ENCODE assay signal across 2 cellular contexts in the genomic region with DNA sequence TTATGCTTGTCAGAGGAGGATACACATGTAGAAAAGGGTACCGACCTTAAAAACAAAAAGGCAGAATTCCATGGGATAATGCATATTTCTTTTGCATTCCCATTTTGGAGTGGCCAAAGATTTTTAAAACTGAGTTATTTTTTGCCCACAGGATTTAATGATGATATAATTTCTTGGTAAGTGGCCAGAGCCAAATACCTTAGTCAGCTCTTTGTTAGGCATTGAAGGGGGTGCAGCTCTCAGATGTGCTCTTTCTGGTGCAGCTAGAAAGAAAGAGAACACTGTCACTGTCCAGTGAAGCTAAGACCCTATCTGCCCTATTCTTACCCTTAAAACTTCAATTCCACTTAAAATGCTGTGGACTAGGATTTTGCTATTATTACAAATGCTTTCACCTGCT.
TF ChIP-seq lines count a peak whose summit lies in the region.

No MANE protein-coding gene starts in this region.

TF ChIP-seq in SK-N-SH treated with all-trans-retinoic acid at 6 μM for 48 hours, 23 proteins besides CTCF, POLR2A, EP300 and RAD21:
- TF ChIP-seq ISL1 (CRISPR knock-in tag; IDR thresholded peaks at IDR 0.05) (no peak), SNAI2 (CRISPR knock-in tag; IDR thresholded peaks at IDR 0.05) (no peak), RARB (CRISPR knock-in tag; IDR thresholded peaks at IDR 0.05) (no peak), TOX (CRISPR knock-in tag; IDR thresholded peaks at IDR 0.05; ENCODE audit: borderline replicate concordance) (no peak), BACH2 (CRISPR knock-in tag; IDR thresholded peaks at IDR 0.05; ENCODE audit: borderline replicate concordance) (no peak), ESRRG (CRISPR knock-in tag; IDR thresholded peaks at IDR 0.05) (no peak), ARNTL (CRISPR knock-in tag; IDR thresholded peaks at IDR 0.05; ENCODE audit: borderline replicate concordance, low read depth) (no peak), ZNF565 (CRISPR knock-in tag; conservative IDR thresholded peaks at IDR 0.05; ENCODE audit: low read depth) (no peak), GLIS3 (CRISPR knock-in tag; IDR thresholded peaks at IDR 0.05) (no peak), ZNF70 (CRISPR knock-in tag; IDR thresholded peaks at IDR 0.05) (no peak), PPARA (CRISPR knock-in tag; IDR thresholded peaks at IDR 0.05; ENCODE audit: borderline replicate concordance) (no peak), CSDC2 (CRISPR knock-in tag; IDR thresholded peaks at IDR 0.05) (no peak), ZFP30 (CRISPR knock-in tag; IDR thresholded peaks at IDR 0.05) (no peak), ZC3H10 (CRISPR knock-in tag; IDR thresholded peaks at IDR 0.05) (no peak)
- TF ChIP-seq, protein P1, sequence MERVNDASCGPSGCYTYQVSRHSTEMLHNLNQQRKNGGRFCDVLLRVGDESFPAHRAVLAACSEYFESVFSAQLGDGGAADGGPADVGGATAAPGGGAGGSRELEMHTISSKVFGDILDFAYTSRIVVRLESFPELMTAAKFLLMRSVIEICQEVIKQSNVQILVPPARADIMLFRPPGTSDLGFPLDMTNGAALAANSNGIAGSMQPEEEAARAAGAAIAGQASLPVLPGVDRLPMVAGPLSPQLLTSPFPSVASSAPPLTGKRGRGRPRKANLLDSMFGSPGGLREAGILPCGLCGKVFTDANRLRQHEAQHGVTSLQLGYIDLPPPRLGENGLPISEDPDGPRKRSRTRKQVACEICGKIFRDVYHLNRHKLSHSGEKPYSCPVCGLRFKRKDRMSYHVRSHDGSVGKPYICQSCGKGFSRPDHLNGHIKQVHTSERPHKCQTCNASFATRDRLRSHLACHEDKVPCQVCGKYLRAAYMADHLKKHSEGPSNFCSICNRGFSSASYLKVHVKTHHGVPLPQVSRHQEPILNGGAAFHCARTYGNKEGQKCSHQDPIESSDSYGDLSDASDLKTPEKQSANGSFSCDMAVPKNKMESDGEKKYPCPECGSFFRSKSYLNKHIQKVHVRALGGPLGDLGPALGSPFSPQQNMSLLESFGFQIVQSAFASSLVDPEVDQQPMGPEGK (CRISPR knock-in tag; IDR thresholded peaks at IDR 0.05; ENCODE audit: borderline replicate concordance): no peak
- TF ChIP-seq, protein P2, sequence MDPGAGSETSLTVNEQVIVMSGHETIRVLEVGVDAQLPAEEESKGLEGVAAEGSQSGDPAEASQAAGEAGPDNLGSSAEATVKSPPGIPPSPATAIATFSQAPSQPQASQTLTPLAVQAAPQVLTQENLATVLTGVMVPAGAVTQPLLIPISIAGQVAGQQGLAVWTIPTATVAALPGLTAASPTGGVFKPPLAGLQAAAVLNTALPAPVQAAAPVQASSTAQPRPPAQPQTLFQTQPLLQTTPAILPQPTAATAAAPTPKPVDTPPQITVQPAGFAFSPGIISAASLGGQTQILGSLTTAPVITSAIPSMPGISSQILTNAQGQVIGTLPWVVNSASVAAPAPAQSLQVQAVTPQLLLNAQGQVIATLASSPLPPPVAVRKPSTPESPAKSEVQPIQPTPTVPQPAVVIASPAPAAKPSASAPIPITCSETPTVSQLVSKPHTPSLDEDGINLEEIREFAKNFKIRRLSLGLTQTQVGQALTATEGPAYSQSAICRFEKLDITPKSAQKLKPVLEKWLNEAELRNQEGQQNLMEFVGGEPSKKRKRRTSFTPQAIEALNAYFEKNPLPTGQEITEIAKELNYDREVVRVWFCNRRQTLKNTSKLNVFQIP (CRISPR knock-in tag; IDR thresholded peaks at IDR 0.05; ENCODE audit: borderline replicate concordance, low read depth): no peak
- TF ChIP-seq, protein P3, sequence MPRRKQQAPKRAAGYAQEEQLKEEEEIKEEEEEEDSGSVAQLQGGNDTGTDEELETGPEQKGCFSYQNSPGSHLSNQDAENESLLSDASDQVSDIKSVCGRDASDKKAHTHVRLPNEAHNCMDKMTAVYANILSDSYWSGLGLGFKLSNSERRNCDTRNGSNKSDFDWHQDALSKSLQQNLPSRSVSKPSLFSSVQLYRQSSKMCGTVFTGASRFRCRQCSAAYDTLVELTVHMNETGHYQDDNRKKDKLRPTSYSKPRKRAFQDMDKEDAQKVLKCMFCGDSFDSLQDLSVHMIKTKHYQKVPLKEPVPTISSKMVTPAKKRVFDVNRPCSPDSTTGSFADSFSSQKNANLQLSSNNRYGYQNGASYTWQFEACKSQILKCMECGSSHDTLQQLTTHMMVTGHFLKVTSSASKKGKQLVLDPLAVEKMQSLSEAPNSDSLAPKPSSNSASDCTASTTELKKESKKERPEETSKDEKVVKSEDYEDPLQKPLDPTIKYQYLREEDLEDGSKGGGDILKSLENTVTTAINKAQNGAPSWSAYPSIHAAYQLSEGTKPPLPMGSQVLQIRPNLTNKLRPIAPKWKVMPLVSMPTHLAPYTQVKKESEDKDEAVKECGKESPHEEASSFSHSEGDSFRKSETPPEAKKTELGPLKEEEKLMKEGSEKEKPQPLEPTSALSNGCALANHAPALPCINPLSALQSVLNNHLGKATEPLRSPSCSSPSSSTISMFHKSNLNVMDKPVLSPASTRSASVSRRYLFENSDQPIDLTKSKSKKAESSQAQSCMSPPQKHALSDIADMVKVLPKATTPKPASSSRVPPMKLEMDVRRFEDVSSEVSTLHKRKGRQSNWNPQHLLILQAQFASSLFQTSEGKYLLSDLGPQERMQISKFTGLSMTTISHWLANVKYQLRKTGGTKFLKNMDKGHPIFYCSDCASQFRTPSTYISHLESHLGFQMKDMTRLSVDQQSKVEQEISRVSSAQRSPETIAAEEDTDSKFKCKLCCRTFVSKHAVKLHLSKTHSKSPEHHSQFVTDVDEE (CRISPR knock-in tag; IDR thresholded peaks at IDR 0.05): no peak
- TF ChIP-seq, protein P4, sequence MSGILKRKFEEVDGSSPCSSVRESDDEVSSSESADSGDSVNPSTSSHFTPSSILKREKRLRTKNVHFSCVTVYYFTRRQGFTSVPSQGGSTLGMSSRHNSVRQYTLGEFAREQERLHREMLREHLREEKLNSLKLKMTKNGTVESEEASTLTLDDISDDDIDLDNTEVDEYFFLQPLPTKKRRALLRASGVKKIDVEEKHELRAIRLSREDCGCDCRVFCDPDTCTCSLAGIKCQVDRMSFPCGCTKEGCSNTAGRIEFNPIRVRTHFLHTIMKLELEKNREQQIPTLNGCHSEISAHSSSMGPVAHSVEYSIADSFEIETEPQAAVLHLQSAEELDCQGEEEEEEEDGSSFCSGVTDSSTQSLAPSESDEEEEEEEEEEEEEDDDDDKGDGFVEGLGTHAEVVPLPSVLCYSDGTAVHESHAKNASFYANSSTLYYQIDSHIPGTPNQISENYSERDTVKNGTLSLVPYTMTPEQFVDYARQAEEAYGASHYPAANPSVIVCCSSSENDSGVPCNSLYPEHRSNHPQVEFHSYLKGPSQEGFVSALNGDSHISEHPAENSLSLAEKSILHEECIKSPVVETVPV (CRISPR knock-in tag; IDR thresholded peaks at IDR 0.05): no peak
TF ChIP-seq in SK-N-SH treated with all-trans-retinoic acid at 6 μM for 48 hours: peak in this region for 0.

TF ChIP-seq in SK-N-SH, 30 proteins besides CTCF, POLR2A, EP300 and RAD21:
- TF ChIP-seq POLR2AphosphoS5 (IDR thresholded peaks at IDR 0.05; ENCODE audit: low read depth, low read length) (no peak), ELF1 (IDR thresholded peaks at IDR 0.05) (no peak), FOXJ3 (CRISPR knock-in tag; IDR thresholded peaks at IDR 0.05) (no peak), NRF1 (IDR thresholded peaks at IDR 0.05; ENCODE audit: low read depth, low read length) (no peak), NFIC (IDR thresholded peaks at IDR 0.05; ENCODE audit: borderline replicate concordance) (no peak), TEAD4 (IDR thresholded peaks at IDR 0.05; ENCODE audit: borderline replicate concordance, insufficient read depth) (no peak), FOXM1 (IDR thresholded peaks at IDR 0.05; ENCODE audit: low read depth) (no peak)
- TF ChIP-seq, protein P5, sequence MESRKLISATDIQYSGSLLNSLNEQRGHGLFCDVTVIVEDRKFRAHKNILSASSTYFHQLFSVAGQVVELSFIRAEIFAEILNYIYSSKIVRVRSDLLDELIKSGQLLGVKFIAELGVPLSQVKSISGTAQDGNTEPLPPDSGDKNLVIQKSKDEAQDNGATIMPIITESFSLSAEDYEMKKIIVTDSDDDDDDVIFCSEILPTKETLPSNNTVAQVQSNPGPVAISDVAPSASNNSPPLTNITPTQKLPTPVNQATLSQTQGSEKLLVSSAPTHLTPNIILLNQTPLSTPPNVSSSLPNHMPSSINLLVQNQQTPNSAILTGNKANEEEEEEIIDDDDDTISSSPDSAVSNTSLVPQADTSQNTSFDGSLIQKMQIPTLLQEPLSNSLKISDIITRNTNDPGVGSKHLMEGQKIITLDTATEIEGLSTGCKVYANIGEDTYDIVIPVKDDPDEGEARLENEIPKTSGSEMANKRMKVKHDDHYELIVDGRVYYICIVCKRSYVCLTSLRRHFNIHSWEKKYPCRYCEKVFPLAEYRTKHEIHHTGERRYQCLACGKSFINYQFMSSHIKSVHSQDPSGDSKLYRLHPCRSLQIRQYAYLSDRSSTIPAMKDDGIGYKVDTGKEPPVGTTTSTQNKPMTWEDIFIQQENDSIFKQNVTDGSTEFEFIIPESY (IDR thresholded peaks at IDR 0.05; ENCODE audit: borderline replicate concordance, low read depth): no peak
- TF ChIP-seq, protein P6, sequence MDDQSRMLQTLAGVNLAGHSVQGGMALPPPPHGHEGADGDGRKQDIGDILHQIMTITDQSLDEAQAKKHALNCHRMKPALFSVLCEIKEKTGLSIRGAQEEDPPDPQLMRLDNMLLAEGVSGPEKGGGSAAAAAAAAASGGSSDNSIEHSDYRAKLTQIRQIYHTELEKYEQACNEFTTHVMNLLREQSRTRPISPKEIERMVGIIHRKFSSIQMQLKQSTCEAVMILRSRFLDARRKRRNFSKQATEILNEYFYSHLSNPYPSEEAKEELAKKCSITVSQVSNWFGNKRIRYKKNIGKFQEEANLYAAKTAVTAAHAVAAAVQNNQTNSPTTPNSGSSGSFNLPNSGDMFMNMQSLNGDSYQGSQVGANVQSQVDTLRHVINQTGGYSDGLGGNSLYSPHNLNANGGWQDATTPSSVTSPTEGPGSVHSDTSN (IDR thresholded peaks at IDR 0.05): no peak
